In the genomic region with DNA sequence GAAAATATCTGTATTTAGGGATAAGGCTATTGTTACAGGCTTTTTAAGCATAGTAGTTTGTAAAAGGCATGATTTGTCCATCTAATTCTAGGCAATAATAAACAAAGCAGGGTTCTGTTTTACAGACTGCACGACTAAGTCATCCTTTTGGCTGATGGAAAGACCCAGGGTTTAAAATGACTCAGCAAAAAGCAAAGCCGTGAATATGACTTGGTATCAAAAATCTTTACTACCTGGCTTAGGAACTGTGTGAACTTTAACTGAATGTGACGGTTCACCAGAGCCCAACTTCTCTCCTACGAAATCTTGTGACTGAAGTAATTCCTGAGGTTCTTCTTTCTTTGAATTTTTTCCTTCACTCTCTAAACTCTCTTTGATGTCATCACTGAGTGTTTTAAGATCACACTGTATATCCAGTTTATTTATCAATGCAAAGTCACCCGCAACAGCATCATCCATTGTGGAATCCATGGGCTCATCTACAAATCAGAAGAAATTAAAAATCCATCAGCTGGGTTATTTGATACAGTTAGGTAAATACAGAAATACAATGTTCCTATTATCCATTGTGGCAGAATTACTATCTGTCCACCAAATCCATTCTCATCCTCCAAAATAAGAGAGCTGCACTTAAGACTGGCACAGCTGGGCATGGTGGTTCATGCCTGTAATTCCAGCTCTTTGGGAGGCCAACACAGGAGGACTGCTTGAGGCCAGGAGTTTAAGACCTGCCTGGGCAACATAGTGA, we compare ENCODE assay signal across 8 cellular contexts. TPM values are rescaled to one million over a fixed set of nuclear protein-coding genes. Genes with fewer than 3 reads are reported as not detected.
DNase-seq lines count a peak whose midpoint lies in the region; ATAC-seq, FAIRE-seq and TF ChIP-seq lines count a peak whose summit lies in the region.

No MANE protein-coding gene starts in this region.

- H4K12ac ChIP-seq in trophoblast cell (ENCODE audit: low read depth, low read length), result no peak overlapping the region

- H3K9me1 ChIP-seq in keratinocyte (ENCODE audit: control insufficient read depth, extremely low read depth, insufficient read depth, low read length), result no peaks in the 10 kb centered on the region

- ATAC-seq in GM18907 (IDR thresholded peaks at IDR 0.05; ENCODE audit: unreplicated experiment), result peak; percentile 67

- H3K27me3 ChIP-seq in keratinocyte (ENCODE audit: control insufficient read depth, extremely low read depth, insufficient read depth, low read length) (no peaks in the 10 kb centered on the region), trophoblast cell (ENCODE audit: insufficient read depth, low read length) (no peaks in the 10 kb centered on the region), suprapubic skin (no peaks in the 10 kb centered on the region)

- no peak overlapping the region for H3K9ac ChIP-seq in keratinocyte (ENCODE audit: control insufficient read depth, extremely low read depth, insufficient read depth, low read length)
- no peak overlapping the region for H3K9ac ChIP-seq in trophoblast cell (ENCODE audit: low read length)

- H4K91ac ChIP-seq in trophoblast cell (ENCODE audit: low read depth, low read length), result no peak overlapping the region

- no peak overlapping the region for H2BK5ac ChIP-seq in trophoblast cell (ENCODE audit: low read depth, low read length, poor library complexity)

- H2AFZ ChIP-seq in keratinocyte (ENCODE audit: control insufficient read depth, low read length) (no peak overlapping the region), trophoblast cell (ENCODE audit: insufficient read depth, low read length, poor library complexity) (no peak overlapping the region)

- H3K36me3 ChIP-seq in keratinocyte (ENCODE audit: control insufficient read depth in 2 of 2, extremely low read depth in 1 of 2, insufficient read depth in 2 of 2, low read length in 2 of 2) (peaks cover 0 to 19% of the 10 kb centered on the region in 2 experiments), trophoblast cell (ENCODE audit: control insufficient read depth in 1 of 2, insufficient read depth in 2 of 2, low read length in 2 of 2) (peaks cover 0 to 10% of the 10 kb centered on the region in 2 experiments), suprapubic skin (peaks cover 51% of the 10 kb centered on the region)

- H3K79me1 ChIP-seq in trophoblast cell (ENCODE audit: low read length), result no peaks in the 10 kb centered on the region

- TF ChIP-seq CTCF in keratinocyte (optimal IDR thresholded peaks at IDR 0.05 in 1 of 3, IDR thresholded peaks at IDR 0.05 in 1 of 3, conservative IDR thresholded peaks at IDR 0.05 in 1 of 3; ENCODE audit: extremely low read depth in 1 of 3, insufficient read depth in 2 of 3, low read length in 3 of 3), result no peak
- no peak for TF ChIP-seq CTCF in suprapubic skin (IDR thresholded peaks at IDR 0.05)

- H4K8ac ChIP-seq in trophoblast cell (ENCODE audit: low read depth, low read length), result no peak overlapping the region

- peak; percentile 5 for FAIRE-seq in keratinocyte (lab: Jason Lieb, UNC)

- H3K23ac ChIP-seq in trophoblast cell (ENCODE audit: low read length), result no peak overlapping the region

- dilution Hi-C loops in keratinocyte (cut with MboI; ENCODE audit: extremely low pct_ligation_motif_present, low sequenced_read_pairs), result no loop called here

- no peaks in the 10 kb centered on the region for H3K4me1 ChIP-seq in keratinocyte (ENCODE audit: control insufficient read depth, extremely low read depth, insufficient read depth, low read length)
- no peaks in the 10 kb centered on the region for H3K4me1 ChIP-seq in trophoblast cell (ENCODE audit: control insufficient read depth in 1 of 2, insufficient read depth in 2 of 2, low read length in 2 of 2)
- H3K4me1 ChIP-seq in suprapubic skin, result no peaks in the 10 kb centered on the region

- no peak overlapping the region for H3K4ac ChIP-seq in trophoblast cell (ENCODE audit: low read depth, low read length)

- H3K4me3 ChIP-seq in keratinocyte (ENCODE audit: control insufficient read depth in 2 of 3, extremely low read depth in 1 of 3, insufficient read depth in 2 of 3, low read depth in 1 of 3, low read length in 3 of 3), result no peak overlapping the region
- H3K4me3 ChIP-seq in trophoblast cell (ENCODE audit: low read depth, low read length), result no peak overlapping the region
- H3K4me3 ChIP-seq in suprapubic skin, result no peak overlapping the region

- no peaks in the 10 kb centered on the region for H3K9me3 ChIP-seq in keratinocyte (ENCODE audit: control insufficient read depth, low read depth, low read length)
- no peaks in the 10 kb centered on the region for H3K9me3 ChIP-seq in trophoblast cell (ENCODE audit: insufficient read depth, low read depth, low read length)
- H3K9me3 ChIP-seq in suprapubic skin, result no peaks in the 10 kb centered on the region

- H3K79me2 ChIP-seq in keratinocyte (ENCODE audit: control insufficient read depth, insufficient read depth, low read length) (no peaks in the 10 kb centered on the region), trophoblast cell (ENCODE audit: control insufficient read depth, insufficient read depth, low read length, poor library complexity) (no peaks in the 10 kb centered on the region)

- H3K18ac ChIP-seq in trophoblast cell (ENCODE audit: low read length), result no peak overlapping the region

- H2BK12ac ChIP-seq in trophoblast cell (ENCODE audit: low read length), result no peak overlapping the region

- H4K20me1 ChIP-seq in keratinocyte (ENCODE audit: control insufficient read depth, extremely low read depth, insufficient read depth, low read length), result no peaks in the 10 kb centered on the region

- H3K4me2 ChIP-seq in keratinocyte (ENCODE audit: control insufficient read depth, extremely low read depth, insufficient read depth, low read depth, low read length) (no peak overlapping the region), trophoblast cell (ENCODE audit: low read length) (no peak overlapping the region)

- no peak overlapping the region for H3K14ac ChIP-seq in trophoblast cell (ENCODE audit: low read length)

- no peak for TF ChIP-seq EP300 in suprapubic skin (IDR thresholded peaks at IDR 0.05)

- no peak overlapping the region for H2AK5ac ChIP-seq in trophoblast cell (ENCODE audit: low read length)

- no peak for TF ChIP-seq POLR2A in suprapubic skin (IDR thresholded peaks at IDR 0.05)

- no CpG with 5 or more reads among the region's 5 CpGs for WGBS in trophoblast cell (ENCODE audit: extremely low coverage, insufficient coverage, insufficient read length)
- 52% methylated on average over 5 of the region's 5 CpGs for WGBS in suprapubic skin

- H3K27ac ChIP-seq in keratinocyte (ENCODE audit: control insufficient read depth, insufficient read depth, low read length), result no peak overlapping the region
- H3K27ac ChIP-seq in trophoblast cell (ENCODE audit: low read depth, low read length), result no peak overlapping the region
- no peak overlapping the region for H3K27ac ChIP-seq in suprapubic skin

- H2BK120ac ChIP-seq in trophoblast cell (ENCODE audit: insufficient read depth, low read length, poor library complexity), result no peak overlapping the region

- peak; percentile 14 for DNase-seq in AG20443 (ENCODE audit: low spot score)
- DNase-seq in OCI-M1 (lab: John Stamatoyannopoulos, UW), result peak; percentile 17
- no peak for DNase-seq in keratinocyte (ENCODE audit: low read depth, low spot score)
- no peak for DNase-seq in trophoblast cell
- no peak for DNase-seq in GM19238 (ENCODE audit: insufficient read length, low spot score)
- no peak for DNase-seq in suprapubic skin (ENCODE audit: low spot score in 2 of 2)
- DNase-seq in stimulated activated CD4-positive, alpha-beta T cell treated with anti-CD3 and anti-CD28 coated beads, Interleukin-4, amount 100 ng/mL, for 4 hours, result no peak

RNA-seq across cellular contexts. Expression of gene ATE1, which starts 17.0 kb away (rescaled TPM):
- polyA plus RNA-seq in keratinocyte, result 10.2 to 14.9 TPM (median 12.2 TPM) in 3 replicates
- polyA plus RNA-seq in keratinocyte (2011; ENCODE audit: low read depth), result 6.6 TPM
- 8.4 and 12.3 TPM in 2 replicates for polyA plus RNA-seq in keratinocyte (2011; cell fraction: cytosol; rRNA removed)
- 9.5 and 10.4 TPM in 2 replicates for polyA plus RNA-seq in keratinocyte (2011; cell fraction: nucleus; rRNA removed)
- polyA plus RNA-seq in keratinocyte (2012; ENCODE audit: low replicate concordance), result 7.7 and 11.9 TPM in 2 replicates
- 10.0 to 26.2 TPM (median 19.0 TPM) in 3 replicates for polyA minus RNA-seq in keratinocyte
- 13.8 TPM for polyA minus RNA-seq in keratinocyte (2011; cell fraction: cytosol; rRNA and poly(A)+ RNA removed)
- 17.8 and 19.5 TPM in 2 replicates for polyA minus RNA-seq in keratinocyte (2011; cell fraction: nucleus; rRNA and poly(A)+ RNA removed)
- polyA plus RNA-seq in trophoblast cell (2013), result 5.8 and 6.3 TPM in 2 replicates
- 10 to 100 TPM; 20.3 to 23.2 (median 21.7) TPM for total RNA-seq in suprapubic skin

Comparison
In these comparisons a context has a peak if more than half of its experiments do, and no peak if none do; other contexts are left out.
1. DNase-seq: peak in AG20443 (single experiment) and OCI-M1 (single experiment); none in keratinocyte (single experiment), trophoblast cell (0 of 2), GM19238 (single experiment), suprapubic skin (0 of 2) and stimulated activated CD4-positive, alpha-beta T cell treated with anti-CD3 and anti-CD28 coated beads, Interleukin-4, amount 100 ng/mL, for 4 hours (0 of 2).